ENCODE assay signal across 31 cellular contexts in genomic region chr14:50050171-50050570, GRCh38.
"Had no signal": no experiment of that assay in that cellular context is flagged by ENCODE, and none has a peak within 500 bp of the region (broad histone marks: within the 10 kb centered on the region; RNA-seq: fewer than 3 reads in every experiment).

No MANE protein-coding gene starts in this region.

- ATAC-seq: activated T-cell treated with anti-CD3 and anti-CD28 coated beads, Interleukin-2, amount 50 U/mL, for 72 hours; activated T-helper 17 cell treated with anti-CD3 and anti-CD28 coated beads, Interleukin-2, amount 50 U/mL, for 72 hours; Panc1 had no signal

- H3K9me3 Mint-ChIP-seq: activated CD4-positive, alpha-beta memory T cell treated with anti-CD3 and anti-CD28 coated beads, Interleukin-2, amount 10 ng/mL, durations not matched to agents 7 days and 5 days; activated T-helper 17 cell treated with anti-CD3 and anti-CD28 coated beads, Interleukin-2, amount 50 U/mL, for 72 hours had no signal

- H3K27ac ChIP-seq: SJCRH30, SK-N-MC, WERI-Rb-1 had no signal

- H3K4me3 Mint-ChIP-seq: activated CD4-positive, alpha-beta memory T cell treated with anti-CD3 and anti-CD28 coated beads, Interleukin-2, amount 10 ng/mL, durations not matched to agents 7 days and 5 days; activated naive CD4-positive, alpha-beta T cell treated with anti-CD3 and anti-CD28 coated beads, Interleukin-2, amount 50 U/mL, for 24 hours; activated T-cell treated with anti-CD3 and anti-CD28 coated beads, Interleukin-2, amount 50 U/mL, for 72 hours; activated T-helper 17 cell treated with anti-CD3 and anti-CD28 coated beads, Interleukin-2, amount 50 U/mL, for 72 hours; brain had no signal

- H3K27me3 ChIP-seq: MG63, SJCRH30 had no signal

- DNase-seq: activated CD4-positive, alpha-beta memory T cell treated with anti-CD3 and anti-CD28 coated beads, Interleukin-2, amount 10 ng/mL, durations not matched to agents 7 days and 5 days; activated CD4-positive, alpha-beta T cell treated with anti-CD3 and anti-CD28 coated beads for 1 hour; activated CD4-positive, alpha-beta T cell treated with anti-CD3 and anti-CD28 coated beads for 48 hours; activated CD4-positive, CD25-positive, alpha-beta regulatory T cell; activated effector memory CD4-positive, alpha-beta T cell treated with anti-CD3 and anti-CD28 coated beads, Interleukin-2, amount 50 U/mL, for 16 hours; activated naive CD4-positive, alpha-beta T cell; activated T-cell treated with anti-CD3 and anti-CD28 coated beads, Interleukin-2, amount 50 U/mL, for 1 hour; activated T-cell treated with anti-CD3 and anti-CD28 coated beads, Interleukin-2, amount 50 U/mL, for 72 hours; anterior cingulate cortex; Kasumi-1; KG1; MG63; NCI-H1048; NCI-H1105 treated with DMSO at 0.1 percent for 48 hours; NCI-H1436; NCI-H1694; NCI-H1930; NCI-H2081 treated with DMSO at 0.1 percent for 48 hours; NCI-H226; NCI-H446 treated with DMSO at 0.1 percent for 48 hours; NCI-H524; NCI-H69; SHP77; SJCRH30; T1000; WERI-Rb-1 had no signal

- H3K9me3 ChIP-seq: MG63, SJCRH30 had no signal

- H3K4me1 ChIP-seq: SJCRH30 had no signal

- H3K4me3 ChIP-seq: MG63, SJCRH30, SK-N-MC had no signal

- H3K4me1 Mint-ChIP-seq: brain had no signal

- H3K27ac Mint-ChIP-seq: activated CD4-positive, alpha-beta memory T cell treated with anti-CD3 and anti-CD28 coated beads, Interleukin-2, amount 10 ng/mL, durations not matched to agents 7 days and 5 days; activated naive CD4-positive, alpha-beta T cell treated with anti-CD3 and anti-CD28 coated beads, Interleukin-2, amount 50 U/mL, for 24 hours; activated T-cell treated with anti-CD3 and anti-CD28 coated beads, Interleukin-2, amount 50 U/mL, for 72 hours; activated T-helper 17 cell treated with anti-CD3 and anti-CD28 coated beads, Interleukin-2, amount 50 U/mL, for 72 hours; brain had no signal

- H3K36me3 ChIP-seq: MG63, SJCRH30, WERI-Rb-1 had no signal

- H3K27me3 Mint-ChIP-seq: activated CD4-positive, alpha-beta memory T cell treated with anti-CD3 and anti-CD28 coated beads, Interleukin-2, amount 10 ng/mL, durations not matched to agents 7 days and 5 days; activated naive CD4-positive, alpha-beta T cell treated with anti-CD3 and anti-CD28 coated beads, Interleukin-2, amount 50 U/mL, for 24 hours; activated T-helper 17 cell treated with anti-CD3 and anti-CD28 coated beads, Interleukin-2, amount 50 U/mL, for 72 hours had no signal

- H3K36me3 Mint-ChIP-seq: brain had no signal
